Comparison of ENCODE assay signal across 10 cellular contexts in genomic region chr7:36287371-36288241, GRCh38.
DNase-seq lines count a peak whose midpoint lies in the region; ATAC-seq, FAIRE-seq and TF ChIP-seq lines count a peak whose summit lies in the region.
"Had no signal": no experiment of that assay in that cellular context is flagged by ENCODE, and none has a peak within 500 bp of the region (broad histone marks: within the 10 kb centered on the region; RNA-seq: fewer than 3 reads in every experiment).

No MANE protein-coding gene starts in this region.

- H3K9me3 Mint-ChIP-seq in T-helper 1 cell treated with Interleukin-12 subunit alpha and Interleukin-12 subunit beta and Interleukin-4 antibody, amounts not matched to agents 30 μg/mL and 1 μg/mL, for 36 hours, result no peaks in the 10 kb centered on the region

- H3K27ac ChIP-seq in transverse colon, result peak overlapping the region; percentile 66 to 74 (median 72)

- no peaks in the 10 kb centered on the region for H3K27me3 ChIP-seq in transverse colon

- peak; percentile 42 for ATAC-seq in HG03354 (IDR thresholded peaks at IDR 0.05; ENCODE audit: poor library complexity, severe bottlenecking, unreplicated experiment)

- in situ Hi-C loops in transverse colon (cut with MboI; ENCODE audit: low pct_ligation_motif_present in 1 of 4, low pct_unique_long_range_greater_than_20kb in 1 of 4, low sequenced_read_pairs in 3 of 4), result loop anchor here in 1 of 4 donors (25.0 kb wide), 1 partner anchor 125 kb away; the partner anchor contains the start of gene EEPD1

- H3K27me3 Mint-ChIP-seq in T-helper 1 cell treated with Interleukin-12 subunit alpha and Interleukin-12 subunit beta and Interleukin-4 antibody, amounts not matched to agents 30 μg/mL and 1 μg/mL, for 36 hours (ENCODE audit: low read depth), result no peaks in the 10 kb centered on the region

- H3K9me3 ChIP-seq in transverse colon, result no peaks in the 10 kb centered on the region

- H3K36me3 ChIP-seq in transverse colon, result no peaks in the 10 kb centered on the region

- peak in 2 of 3 experiments; percentile 44 to 70 for DNase-seq in NCI-H1417 (lab: John Stamatoyannopoulos, UW)
- no peak for DNase-seq in NCI-H1417 treated with DMSO at 0.1 percent for 48 hours (lab: John Stamatoyannopoulos, UW)
- DNase-seq in kidney tubule cell (ENCODE audit: low spot score), result peak; percentile 57
- DNase-seq in transverse colon, result no peak
- no peak for DNase-seq in frontal cortex (ENCODE audit: low spot score in 2 of 2)
- no peak for DNase-seq in HPDE6-E6E7 (ENCODE audit: extremely low spot score)

- FAIRE-seq in frontal cortex (lab: Jason Lieb, UNC), result no peak
- FAIRE-seq: islet of Langerhans, TTC549 had no signal

- H3K4me1 Mint-ChIP-seq in T-helper 1 cell treated with Interleukin-12 subunit alpha and Interleukin-12 subunit beta and Interleukin-4 antibody, amounts not matched to agents 30 μg/mL and 1 μg/mL, for 36 hours (ENCODE audit: low read depth), result peaks cover 64% of the 10 kb centered on the region

- H3K27ac Mint-ChIP-seq in T-helper 1 cell treated with Interleukin-12 subunit alpha and Interleukin-12 subunit beta and Interleukin-4 antibody, amounts not matched to agents 30 μg/mL and 1 μg/mL, for 36 hours, result peak overlapping the region; percentile 95

- TF ChIP-seq CTCF in transverse colon (IDR thresholded peaks at IDR 0.05), result no peak

- TF ChIP-seq EP300 in transverse colon (IDR thresholded peaks at IDR 0.05; ENCODE audit: low read depth), result peak; percentile 14

- peak; percentile 11 for TF ChIP-seq POLR2A in transverse colon (IDR thresholded peaks at IDR 0.05)

- peak overlapping the region; percentile 84 for H3K4me3 Mint-ChIP-seq in T-helper 1 cell treated with Interleukin-12 subunit alpha and Interleukin-12 subunit beta and Interleukin-4 antibody, amounts not matched to agents 30 μg/mL and 1 μg/mL, for 36 hours

- H3K4me3 ChIP-seq in transverse colon, result peak overlapping the region in 1 of 4 donors; percentile 11

- WGBS in transverse colon (ENCODE audit: low coverage in 1 of 2), 2 donors, result 35 to 42% methylated on average over 4 to 19 of the region's 19 CpGs

- H3K4me1 ChIP-seq in transverse colon, result peaks cover 15 to 64% (median 37%) of the 10 kb centered on the region in 4 donors

- peaks cover 10% of the 10 kb centered on the region for H3K36me3 Mint-ChIP-seq in T-helper 1 cell treated with Interleukin-12 subunit alpha and Interleukin-12 subunit beta and Interleukin-4 antibody, amounts not matched to agents 30 μg/mL and 1 μg/mL, for 36 hours (ENCODE audit: low read depth)

- intact Hi-C loops in transverse colon (cut with DNase I; ENCODE audit: low total_unique reads), result no loop called here

Comparison
In these comparisons a context has a peak if more than half of its experiments do, and no peak if none do; other contexts are left out.
1. DNase-seq: peak in NCI-H1417 (2 of 3) and kidney tubule cell (single experiment); none in NCI-H1417 treated with DMSO at 0.1 percent for 48 hours (single experiment), transverse colon (single experiment), frontal cortex (0 of 2) and HPDE6-E6E7 (single experiment).